ENCODE assay signal across 25 cellular contexts in the genomic region with DNA sequence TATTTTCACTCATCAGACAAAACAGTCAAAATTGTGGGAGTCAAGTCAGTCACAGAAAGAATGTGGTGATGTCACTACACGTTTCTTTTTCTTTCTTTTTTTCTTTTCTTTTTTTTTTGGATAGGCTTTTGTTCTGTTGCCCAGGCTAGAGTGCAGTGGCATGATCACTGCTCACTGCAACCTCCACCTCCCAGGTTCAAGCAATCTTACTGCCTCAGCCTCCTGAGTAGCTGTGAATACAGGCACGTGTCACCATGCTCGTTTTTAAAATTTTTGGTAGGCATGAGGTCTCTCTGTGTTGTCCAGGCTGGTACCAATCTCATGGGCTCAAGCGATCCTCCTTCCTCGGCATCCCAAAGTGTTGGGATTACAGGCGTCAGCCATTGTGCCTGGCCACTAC. TPM values are rescaled to one million over a fixed set of nuclear protein-coding genes. Genes with fewer than 3 reads are reported as not detected.
DNase-seq lines count a peak whose midpoint lies in the region; ATAC-seq, FAIRE-seq and TF ChIP-seq lines count a peak whose summit lies in the region.
"Had no signal": no experiment of that assay in that cellular context is flagged by ENCODE, and none has a peak within 500 bp of the region (broad histone marks: within the 10 kb centered on the region; RNA-seq: fewer than 3 reads in every experiment).

No MANE protein-coding gene starts in this region.

- H3K4me1 ChIP-seq in PC-3 (ENCODE audit: insufficient read depth, low read length) = no peaks in the 10 kb centered on the region
- H3K4me1 ChIP-seq: upper lobe of right lung had no signal

- no peaks in the 10 kb centered on the region for H3K36me3 ChIP-seq in PC-3 (ENCODE audit: low read depth, low read length)
- H3K36me3 ChIP-seq: upper lobe of right lung had no signal

- H3K9me3 Mint-ChIP-seq in memory B cell = no peaks in the 10 kb centered on the region
- no peaks in the 10 kb centered on the region for H3K9me3 Mint-ChIP-seq in naive thymus-derived CD8-positive, alpha-beta T cell
- H3K9me3 Mint-ChIP-seq: neural crest cell had no signal

- BruUV-seq in PC-3 (replicated peaks; lab: Mats Ljungman, UMichigan) = no TSS peak

- FAIRE-seq in GM12892 (lab: Jason Lieb, UNC) = peak; percentile 87
- FAIRE-seq: astrocyte, colon, endothelial cell of umbilical vein had no signal

- no peak overlapping the region for H3K27ac ChIP-seq in PC-3 (ENCODE audit: low read length)
- H3K27ac ChIP-seq: 22Rv1 had no signal

- intact Hi-C loops in PC-3 (cut with micrococcal nuclease) = no loop called here

- H3K79me2 ChIP-seq in PC-3 (ENCODE audit: low read length) = no peaks in the 10 kb centered on the region

- no peaks in the 10 kb centered on the region for H3K9me3 ChIP-seq in PC-3 (ENCODE audit: low read length)
- H3K9me3 ChIP-seq: upper lobe of right lung had no signal

- H3K4me3 ChIP-seq in PC-3 (ENCODE audit: low read length) = no peak overlapping the region
- H3K4me3 ChIP-seq: upper lobe of right lung had no signal

- no peak overlapping the region for H3K4me2 ChIP-seq in PC-3 (ENCODE audit: low read length)

- peak overlapping the region; percentile 99 for H3K27ac Mint-ChIP-seq in memory B cell
- H3K27ac Mint-ChIP-seq in naive thymus-derived CD8-positive, alpha-beta T cell = no peak overlapping the region

- no peaks in the 10 kb centered on the region for H4K20me1 ChIP-seq in PC-3 (ENCODE audit: low read length)

- no peak for TF ChIP-seq CTCF in PC-3 (conservative IDR thresholded peaks at IDR 0.05; ENCODE audit: low read depth, low read length)

- CTCF ChIA-PET in PC-3 (lab: Charles Lee) = no interaction called here

- no peak overlapping the region for H3K9ac ChIP-seq in PC-3 (ENCODE audit: low read length)

- H3K9me2 ChIP-seq in PC-3 (replicated peaks; ENCODE audit: low read length) = no peaks in the 10 kb centered on the region

- H3K4me1 Mint-ChIP-seq in memory B cell = peaks cover 25% of the 10 kb centered on the region
- peaks cover 0 to 22% (median 4%) of the 10 kb centered on the region in 4 donors for H3K4me1 Mint-ChIP-seq in naive thymus-derived CD8-positive, alpha-beta T cell
- H3K4me1 Mint-ChIP-seq: neural crest cell had no signal

- POLR2A ChIA-PET in naive thymus-derived CD8-positive, alpha-beta T cell (lab: Charles Lee) = interaction anchor here (1.0 to 1.3 kb wide), 2 partner anchors 12 to 27 kb away, joined by 3 to 4 read pairs; no protein-coding TSS in a partner anchor
- POLR2A ChIA-PET in PC-3 (lab: Charles Lee; ENCODE audit: unreplicated experiment) = no interaction called here

- peak; percentile 52 for DNase-seq in SIG-M5 treated with dmso at 0.1 percent for 504 hours (lab: John Stamatoyannopoulos, UW; ENCODE audit: unreplicated experiment)
- DNase-seq in SIG-M5 (lab: John Stamatoyannopoulos, UW) = no peak
- no peak for DNase-seq in GM12892 (ENCODE audit: insufficient read length)
- DNase-seq in OCI-M1 (lab: John Stamatoyannopoulos, UW) = peak; percentile 76
- DNase-seq in memory B cell (ENCODE audit: low spot score in 2 of 2) = no peak
- no peak for DNase-seq in naive thymus-derived CD8-positive, alpha-beta T cell
- DNase-seq in PC-3 = no peak
- DNase-seq: activated CD4-positive, alpha-beta T cell treated with anti-CD3 and anti-CD28 coated beads, Interleukin-2, amount 50 U/mL, for 4 hours; activated gamma-delta T cell treated with Interleukin-2 at 50 U/mL for 16 hours; hypothalamus; kidney; NCI-H1930; NCI-H446 treated with DMSO at 0.1 percent for 48 hours; upper lobe of right lung had no signal

- H3K27me3 ChIP-seq in PC-3 (ENCODE audit: low read length) = no peaks in the 10 kb centered on the region
- H3K27me3 ChIP-seq: upper lobe of right lung had no signal

- no peaks in the 10 kb centered on the region for H3F3A ChIP-seq in PC-3 (ENCODE audit: low read length, unreplicated experiment)

- TF ChIP-seq POLR2A in GM12892 (IDR thresholded peaks at IDR 0.05; ENCODE audit: low read depth, low read length) = 0 out of 2 replicates have a peak, but pooled peaks have one; percentile 13

- H3K36me3 Mint-ChIP-seq in memory B cell = peaks cover 6% of the 10 kb centered on the region
- H3K36me3 Mint-ChIP-seq in naive thymus-derived CD8-positive, alpha-beta T cell = no peaks in the 10 kb centered on the region

- ATAC-seq in memory B cell (ENCODE audit: low read depth) (no peak), PC-3 (no peak), GM18909 (IDR thresholded peaks at IDR 0.05; ENCODE audit: poor library complexity, unreplicated experiment) (no peak)
- no peak for ATAC-seq in naive thymus-derived CD8-positive, alpha-beta T cell
- ATAC-seq: upper lobe of right lung had no signal

- H3K27me3 Mint-ChIP-seq in memory B cell = no peaks in the 10 kb centered on the region
- H3K27me3 Mint-ChIP-seq in naive thymus-derived CD8-positive, alpha-beta T cell = no peaks in the 10 kb centered on the region

- H2AFZ ChIP-seq in PC-3 (ENCODE audit: low read length) = no peak overlapping the region

- peak overlapping the region; percentile 94 for H3K4me3 Mint-ChIP-seq in memory B cell
- H3K4me3 Mint-ChIP-seq in naive thymus-derived CD8-positive, alpha-beta T cell = no peak overlapping the region
- H3K4me3 Mint-ChIP-seq: neural crest cell had no signal

RNA-seq across cellular contexts. Expression of gene CLECL1, which starts 2.3 kb away (rescaled TPM):
- polyA plus RNA-seq in GM12892 (2012; ENCODE audit: missing spikeins) = 87.5 TPM
- total RNA-seq in naive thymus-derived CD8-positive, alpha-beta T cell = under 1 TPM; 0.52 to 0.96 TPM
- under 1 TPM in 1 of 3 donors, not detected in 2; 0.35 TPM for polyA plus RNA-seq in naive thymus-derived CD8-positive, alpha-beta T cell
- not detected in 2 replicates for total RNA-seq in PC-3 (2014; rRNA removed)
- total RNA-seq: astrocyte, endothelial cell of umbilical vein, fibroblast of villous mesenchyme, M059J, neural crest cell, pulmonary artery endothelial cell, SK-MEL-5 had no signal
- polyA plus RNA-seq: BJ, endothelial cell of umbilical vein had no signal

RNA-seq across cellular contexts. Expression of gene CD69, which starts 30.1 kb away (rescaled TPM):
- polyA plus RNA-seq in GM12892 (2012; ENCODE audit: missing spikeins) = 59.9 TPM
- 10 to 100 TPM; 30.7 to 34.0 TPM for total RNA-seq in naive thymus-derived CD8-positive, alpha-beta T cell
- 100 to 1,000 TPM in 1 of 3 donors, 10 to 100 TPM in 2; 73.5 to 248 (median 87.9) TPM for polyA plus RNA-seq in naive thymus-derived CD8-positive, alpha-beta T cell
- total RNA-seq in PC-3 (2014; rRNA removed) = 0.75 TPM in 1 of 2 replicates, not detected in the other
- total RNA-seq: fibroblast of villous mesenchyme, neural crest cell, SK-MEL-5 had no signal
- polyA plus RNA-seq: BJ had no signal

Comparison
In these comparisons a context has a peak if more than half of its experiments do, and no peak if none do; other contexts are left out.
1. DNase-seq: peak in SIG-M5 treated with dmso at 0.1 percent for 504 hours (single experiment) and OCI-M1 (single experiment); none in SIG-M5 (single experiment), GM12892 (single experiment), memory B cell (0 of 2), naive thymus-derived CD8-positive, alpha-beta T cell (0 of 10) and PC-3 (single experiment).
2. RNA of gene CD69, which starts 30.1 kb away (total RNA-seq): 30.7 to 34.0 TPM in naive thymus-derived CD8-positive, alpha-beta T cell; 0.75 TPM in PC-3; every median in the first group is over 10 times any median in the second.